Comparison of ENCODE assay signal across 8 cellular contexts in genomic region chr6:13762648-13763441, GRCh38. TPM values are rescaled to one million over a fixed set of nuclear protein-coding genes. Genes with fewer than 3 reads are reported as not detected.
DNase-seq lines count a peak whose midpoint lies in the region; ATAC-seq and TF ChIP-seq lines count a peak whose summit lies in the region.

No MANE protein-coding gene starts in this region.

- peak overlapping the region; percentile 61 for H3K4me3 Mint-ChIP-seq in CD4-positive, alpha-beta T cell

- ATAC-seq in CD4-positive, alpha-beta T cell (ENCODE audit: poor library complexity): peak; percentile 71
- ATAC-seq in GM21526 (IDR thresholded peaks at IDR 0.05; ENCODE audit: low FRiP score, unreplicated experiment) (no peak), HG03457 (IDR thresholded peaks at IDR 0.05; ENCODE audit: unreplicated experiment) (no peak)

- no peak overlapping the region for H3K27ac ChIP-seq in CD4-positive, alpha-beta T cell (ENCODE audit: low read depth, low read length)

- DNase-seq in CD4-positive, alpha-beta T cell: no peak
- DNase-seq in NCI-H2171 (lab: John Stamatoyannopoulos, UW) (peak; percentile 7), astrocyte of the spinal cord (ENCODE audit: low read depth, low spot score) (peak; percentile 93), midbrain (lab: John Stamatoyannopoulos, UW) (peak; percentile 55), NCI-H2029 treated with DMSO at 0.1 percent for 48 hours (lab: John Stamatoyannopoulos, UW) (no peak), NCI-H510A (lab: John Stamatoyannopoulos, UW) (no peak)

- no peaks in the 10 kb centered on the region for H3K9me3 Mint-ChIP-seq in CD4-positive, alpha-beta T cell

- CTCF ChIA-PET in CD4-positive, alpha-beta T cell (lab: Charles Lee): interaction anchor here (0.9 to 3.1 kb wide), 6 partner anchors 17 to 188 kb away, joined by 3 to 8 read pairs (median 4); partner anchors contain the start of genes NOL7, RANBP9 and SIRT5

- H3K9me3 ChIP-seq in CD4-positive, alpha-beta T cell (ENCODE audit: control insufficient read depth, low read length): no peaks in the 10 kb centered on the region

- peaks cover 49% of the 10 kb centered on the region for H3K4me1 Mint-ChIP-seq in CD4-positive, alpha-beta T cell (ENCODE audit: low read depth)

- in situ Hi-C loops in astrocyte of the spinal cord (cut with HindIII; ENCODE audit: low sequenced_read_pairs): no loop called here

- intact Hi-C loops in CD4-positive, alpha-beta T cell (cut with DNase I, micrococcal nuclease): loop anchor here in 1 of 2 experiments (5.0 kb wide), 1 partner anchor 51 kb away; the partner anchor contains the start of gene RANBP9

- no peaks in the 10 kb centered on the region for H3K36me3 Mint-ChIP-seq in CD4-positive, alpha-beta T cell (ENCODE audit: low read depth)

- no peak overlapping the region for H3K4me3 ChIP-seq in astrocyte of the spinal cord (ENCODE audit: low read depth, low read length)

- no peak for TF ChIP-seq CTCF in CD4-positive, alpha-beta T cell (IDR thresholded peaks at IDR 0.05)
- TF ChIP-seq CTCF in astrocyte of the spinal cord (IDR thresholded peaks at IDR 0.05; ENCODE audit: low read depth, low read length): no peak

- H3K27ac Mint-ChIP-seq in CD4-positive, alpha-beta T cell: peak overlapping the region; percentile 16

- H3K27me3 Mint-ChIP-seq in CD4-positive, alpha-beta T cell: no peaks in the 10 kb centered on the region

- POLR2A ChIA-PET in CD4-positive, alpha-beta T cell (lab: Charles Lee): interaction anchor here (0.7 to 2.2 kb wide), 5 partner anchors 51 to 188 kb away, joined by 3 to 7 read pairs (median 4); partner anchors contain the start of genes MCUR1, RANBP9 and SIRT5

- H3K27me3 ChIP-seq in CD4-positive, alpha-beta T cell (ENCODE audit: control insufficient read depth, insufficient read depth, low read length): no peaks in the 10 kb centered on the region

RNA-seq across cellular contexts. Expression of gene RANBP9, which starts 51.2 kb away (rescaled TPM):
- 10 to 100 TPM; 60.8 to 62.9 TPM for total RNA-seq in CD4-positive, alpha-beta T cell

RNA-seq across cellular contexts. Expression of gene MCUR1, which starts 51.5 kb away (rescaled TPM):
- 1 to 10 TPM; 3.2 to 4.5 TPM for total RNA-seq in CD4-positive, alpha-beta T cell

Comparison
In these comparisons a context has a peak if more than half of its experiments do, and no peak if none do; other contexts are left out.
1. DNase-seq: peak in NCI-H2171 (single experiment), astrocyte of the spinal cord (single experiment) and midbrain (single experiment); none in CD4-positive, alpha-beta T cell (0 of 10), NCI-H2029 treated with DMSO at 0.1 percent for 48 hours (single experiment) and NCI-H510A (single experiment).